ENCODE assay signal across 24 cellular contexts in the genomic region with DNA sequence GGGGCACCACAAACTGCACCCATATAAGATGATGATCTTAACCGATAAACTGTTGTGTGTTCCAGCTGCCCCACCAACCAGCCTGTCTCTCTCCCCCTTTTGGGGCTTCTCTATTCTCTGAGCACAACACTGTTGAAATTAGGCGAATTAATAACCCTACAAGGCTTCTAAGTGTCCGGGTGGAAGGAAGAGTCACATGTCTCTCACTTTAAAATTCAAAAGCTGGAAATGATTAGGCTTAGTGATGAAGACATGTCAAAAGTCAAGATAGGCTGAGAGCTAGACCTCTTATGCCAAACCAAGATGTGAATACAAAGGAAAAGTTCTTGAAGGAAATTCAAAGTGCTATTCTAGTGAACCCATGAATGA.
"Had no signal": no experiment of that assay in that cellular context is flagged by ENCODE, and none has a peak within 500 bp of the region (broad histone marks: within the 10 kb centered on the region; RNA-seq: fewer than 3 reads in every experiment).

No MANE protein-coding gene starts in this region.

- H3K4me1 ChIP-seq: colonic mucosa, esophagus squamous epithelium, gastrocnemius medialis, left lung, lower lobe of right lung had no signal

- DNase-seq: colonic mucosa; cortex of kidney; effector CD8-positive, alpha-beta T cell; effector memory CD8-positive, alpha-beta T cell; endodermal cell; erythroblast; esophagus squamous epithelium; foreskin fibroblast; foreskin melanocyte; gastrocnemius medialis; glutamatergic neuron; hypothalamus; immature natural killer cell; islet precursor cell; kidney; kidney glomerular epithelial cell; left lung; lower lobe of right lung; mesenchymal stem cell; mucosa of descending colon; naive B cell had no signal

- H3K4me3 ChIP-seq: colonic mucosa, esophagus squamous epithelium, gastrocnemius medialis, hepatocyte, left lung, lower lobe of right lung, mucosa of descending colon had no signal

- H3K27me3 ChIP-seq: colonic mucosa, esophagus squamous epithelium, gastrocnemius medialis, hepatocyte, left lung had no signal

- H3K27ac ChIP-seq: colonic mucosa, epithelial cell of prostate, esophagus squamous epithelium, gastrocnemius medialis, hepatocyte, left lung, lower lobe of right lung had no signal

- ATAC-seq: effector memory CD8-positive, alpha-beta T cell; esophagus mucosa; gastrocnemius medialis; left lung; lower lobe of right lung; mucosa of descending colon had no signal

- H3K9me3 ChIP-seq: colonic mucosa, esophagus squamous epithelium, gastrocnemius medialis, left lung, lower lobe of right lung, mucosa of descending colon had no signal

- H3K36me3 ChIP-seq: colonic mucosa, esophagus squamous epithelium, gastrocnemius medialis, left lung, lower lobe of right lung had no signal
